In the genomic region with DNA sequence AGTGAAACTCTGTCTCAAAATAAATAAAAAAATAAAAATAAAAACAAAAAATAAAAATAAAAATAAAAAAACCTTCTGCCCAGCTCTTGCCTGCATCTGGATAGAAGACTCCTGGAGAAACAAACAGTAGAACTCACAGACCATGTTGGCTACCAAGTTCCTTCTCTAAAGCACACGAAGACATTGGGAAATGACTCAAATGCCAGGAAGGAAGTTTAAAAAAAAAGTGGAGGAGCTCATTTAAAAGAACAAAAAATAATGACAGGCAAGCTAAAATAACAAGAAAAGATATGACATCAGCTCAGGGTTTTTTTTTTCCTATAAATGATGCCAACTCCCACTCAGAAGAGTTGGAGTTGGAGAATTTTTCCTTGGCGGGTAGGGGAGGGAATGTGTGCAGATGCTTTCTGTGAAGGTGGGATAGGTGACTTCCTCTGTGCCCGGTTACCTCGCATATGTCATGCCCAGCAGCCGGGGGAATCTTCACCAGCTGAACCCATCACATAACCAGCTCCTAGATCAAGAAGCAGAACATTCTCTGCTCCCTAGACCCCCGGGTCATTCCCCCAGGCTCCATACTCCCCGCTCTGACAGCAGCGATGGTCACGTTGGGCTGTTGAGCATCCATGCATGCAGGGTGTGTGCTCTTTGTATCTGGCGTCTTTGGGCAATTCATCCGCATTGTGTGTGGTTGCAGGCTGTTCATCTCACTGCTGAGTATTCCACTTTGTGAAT, we compare ENCODE assay signal across 18 cellular contexts. TPM values are rescaled to one million over a fixed set of nuclear protein-coding genes. Genes with fewer than 3 reads are reported as not detected.
A peak's percentile ranks its signal among the peaks of the same experiment; 100 is the strongest.
DNase-seq lines count a peak whose midpoint lies in the region; ATAC-seq, FAIRE-seq and TF ChIP-seq lines count a peak whose summit lies in the region.
"Had no signal": no experiment of that assay in that cellular context is flagged by ENCODE, and none has a peak within 500 bp of the region (broad histone marks: within the 10 kb centered on the region; RNA-seq: fewer than 3 reads in every experiment).

No MANE protein-coding gene starts in this region.

- FAIRE-seq in endothelial cell of umbilical vein (lab: Jason Lieb, UNC) = peak; percentile 94

- H3K36me3 Mint-ChIP-seq in activated T-cell treated with anti-CD3 and anti-CD28 coated beads, Interleukin-2, amount 50 U/mL, for 4 hours (ENCODE audit: insufficient read depth) = no peaks in the 10 kb centered on the region
- H3K36me3 Mint-ChIP-seq: natural killer cell treated with Interleukin-12 subunit alpha and Interleukin-12 subunit beta and Interleukin-15 and Interleukin-18, amount 100 ng/mL, for 72 hours had no signal

- H3K9me3 ChIP-seq in endothelial cell of umbilical vein (replicated peaks; ENCODE audit: control insufficient read depth, insufficient read depth, low read length) (no peaks in the 10 kb centered on the region), upper lobe of right lung (no peaks in the 10 kb centered on the region)
- H3K9me3 ChIP-seq: HAP-1, testis had no signal

- H3K27ac ChIP-seq in endothelial cell of umbilical vein (ENCODE audit: insufficient read depth, low read depth, low read length) (peak overlapping the region; percentile 92), upper lobe of right lung (peak overlapping the region; percentile 66)

- DNase-seq in Right ventricle myocardium superior (no peak), cardiac septum (ENCODE audit: low spot score) (no peak), endothelial cell of umbilical vein (ENCODE audit: low read depth, low spot score) (peak; percentile 94), medulla oblongata (ENCODE audit: extremely low spot score) (peak; percentile 42), upper lobe of right lung (no peak), glomerular visceral epithelial cell (ENCODE audit: extremely low spot score) (no peak), inferior parietal cortex (ENCODE audit: extremely low spot score) (no peak)
- DNase-seq in activated T-cell treated with anti-CD3 and anti-CD28 coated beads, Interleukin-2, amount 50 U/mL, for 4 hours = no peak
- DNase-seq: activated CD4-positive, alpha-beta T cell treated with anti-CD3 and anti-CD28 coated beads for 1 hour; activated T-cell treated with anti-CD3 and anti-CD28 coated beads, Interleukin-2, amount 50 U/mL, for 24 hours; COR-L47; effector memory CD4-positive, alpha-beta T cell; NCI-H2171 treated with DMSO at 0.1 percent for 48 hours; T-helper 1 cell; testis had no signal

- H3K27me3 ChIP-seq in endothelial cell of umbilical vein (ENCODE audit: control insufficient read depth in 2 of 2, insufficient read depth in 2 of 2, low read length in 2 of 2) (no peaks in the 10 kb centered on the region), upper lobe of right lung (no peaks in the 10 kb centered on the region)
- H3K27me3 ChIP-seq: testis had no signal

- H3K9ac ChIP-seq in endothelial cell of umbilical vein (replicated peaks; ENCODE audit: extremely low read depth, insufficient read depth, low read length) = peak overlapping the region; percentile 36

- H3K36me3 ChIP-seq in endothelial cell of umbilical vein (ENCODE audit: control insufficient read depth in 2 of 2, extremely low read depth in 1 of 2, insufficient read depth in 2 of 2, low read length in 2 of 2) (no peaks in the 10 kb centered on the region), upper lobe of right lung (no peaks in the 10 kb centered on the region)
- H3K36me3 ChIP-seq: HAP-1 had no signal

- CTCF ChIA-PET in endothelial cell of umbilical vein (lab: Charles Lee) = interaction anchor here (0.8 to 5.2 kb wide), 27 partner anchors 9 to 419 kb away, joined by 3 to 35 read pairs (median 5); a partner anchor contains a TSS

- no peaks in the 10 kb centered on the region for H3K79me2 ChIP-seq in endothelial cell of umbilical vein (ENCODE audit: control insufficient read depth, insufficient read depth, low read length)

- H3K4me3 ChIP-seq in endothelial cell of umbilical vein (replicated peaks in 1 of 3; ENCODE audit: insufficient read depth in 1 of 3, low read depth in 1 of 3, low read length in 3 of 3) = no peak overlapping the region
- H3K4me3 ChIP-seq in upper lobe of right lung = no peak overlapping the region
- H3K4me3 ChIP-seq: HAP-1, testis had no signal

- no peaks in the 10 kb centered on the region for H3K27me3 Mint-ChIP-seq in activated T-cell treated with anti-CD3 and anti-CD28 coated beads, Interleukin-2, amount 50 U/mL, for 4 hours (ENCODE audit: low read depth)
- H3K27me3 Mint-ChIP-seq: activated T-cell treated with anti-CD3 and anti-CD28 coated beads, Interleukin-2, amount 50 U/mL, for 24 hours; natural killer cell treated with Interleukin-12 subunit alpha and Interleukin-12 subunit beta and Interleukin-15 and Interleukin-18, amount 100 ng/mL, for 72 hours had no signal

- TF ChIP-seq CTCF in endothelial cell of umbilical vein (IDR thresholded peaks at IDR 0.05; ENCODE audit: extremely low read depth in 1 of 2, insufficient read depth in 1 of 2, low read depth in 1 of 2, low read length in 2 of 2) (no peak), upper lobe of right lung (IDR thresholded peaks at IDR 0.05) (no peak)

- no peaks in the 10 kb centered on the region for H4K20me1 ChIP-seq in endothelial cell of umbilical vein (replicated peaks; ENCODE audit: control insufficient read depth, extremely low read depth, insufficient read depth, low read length)

- peak overlapping the region; percentile 69 for H3K4me2 ChIP-seq in endothelial cell of umbilical vein (ENCODE audit: insufficient read depth, low read length)

- no peak overlapping the region for H3K4me3 Mint-ChIP-seq in activated T-cell treated with anti-CD3 and anti-CD28 coated beads, Interleukin-2, amount 50 U/mL, for 4 hours
- H3K4me3 Mint-ChIP-seq: activated T-cell treated with anti-CD3 and anti-CD28 coated beads, Interleukin-2, amount 50 U/mL, for 24 hours; natural killer cell treated with Interleukin-12 subunit alpha and Interleukin-12 subunit beta and Interleukin-15 and Interleukin-18, amount 100 ng/mL, for 72 hours had no signal

- no peak overlapping the region for H2AFZ ChIP-seq in endothelial cell of umbilical vein (ENCODE audit: low read depth, low read length)

- TF ChIP-seq POLR2A in endothelial cell of umbilical vein (IDR thresholded peaks at IDR 0.05; ENCODE audit: low read depth, low read length) = no peak

- no peaks in the 10 kb centered on the region for H3K9me1 ChIP-seq in endothelial cell of umbilical vein (replicated peaks; ENCODE audit: control insufficient read depth, extremely low read depth, insufficient read depth, low read length)

- ATAC-seq in Right ventricle myocardium superior (ENCODE audit: poor library complexity) (peak; percentile 50), upper lobe of right lung (no peak)
- no peak for ATAC-seq in activated T-cell treated with anti-CD3 and anti-CD28 coated beads, Interleukin-2, amount 50 U/mL, for 4 hours
- ATAC-seq: natural killer cell treated with Interleukin-12 subunit alpha and Interleukin-12 subunit beta and Interleukin-15 and Interleukin-18, amount 100 ng/mL, for 72 hours had no signal

- no peaks in the 10 kb centered on the region for H3K4me1 Mint-ChIP-seq in activated T-cell treated with anti-CD3 and anti-CD28 coated beads, Interleukin-2, amount 50 U/mL, for 4 hours (ENCODE audit: low read depth)

- H3K4me1 ChIP-seq in endothelial cell of umbilical vein (ENCODE audit: control insufficient read depth, extremely low read depth, insufficient read depth, low read length) (peaks cover 52% of the 10 kb centered on the region), upper lobe of right lung (peaks cover 41% of the 10 kb centered on the region)
- H3K4me1 ChIP-seq: HAP-1 had no signal

- POLR2A ChIA-PET in endothelial cell of umbilical vein (lab: Charles Lee) = interaction anchor here (0.6 to 2.0 kb wide), 9 partner anchors 9 to 417 kb away, joined by 3 to 15 read pairs (median 4); a partner anchor contains a TSS

- intact Hi-C loops in Right ventricle myocardium superior (cut with DNase I) (no loop called here), cardiac septum (cut with DNase I) (no loop called here), endothelial cell of umbilical vein (cut with micrococcal nuclease) (loop anchor here (1.0 to 2.0 kb wide), 5 partner anchors 11 to 155 kb away; no protein-coding TSS in a partner anchor), upper lobe of right lung (cut with DNase I) (no loop called here)

- TSS peak; percentile 70 for BruUV-seq in endothelial cell of umbilical vein (replicated peaks; lab: Mats Ljungman, UMichigan)

- dilution Hi-C loops in endothelial cell of umbilical vein (cut with MboI; ENCODE audit: extremely low pct_ligation_motif_present, low sequenced_read_pairs) = no loop called here

- H3K9me3 Mint-ChIP-seq in activated T-cell treated with anti-CD3 and anti-CD28 coated beads, Interleukin-2, amount 50 U/mL, for 4 hours = no peaks in the 10 kb centered on the region
- H3K9me3 Mint-ChIP-seq: activated T-cell treated with anti-CD3 and anti-CD28 coated beads, Interleukin-2, amount 50 U/mL, for 24 hours; natural killer cell treated with Interleukin-12 subunit alpha and Interleukin-12 subunit beta and Interleukin-15 and Interleukin-18, amount 100 ng/mL, for 72 hours had no signal

RNA-seq across cellular contexts. Expression of a gene that starts 17.3 kb away (rescaled TPM):
- total RNA-seq in Right ventricle myocardium superior (37.0 TPM), cardiac septum (40.3 TPM), endothelial cell of umbilical vein (346 and 413 TPM in 2 replicates), upper lobe of right lung (160 TPM)
- polyA plus RNA-seq in endothelial cell of umbilical vein = 180 and 182 TPM in 2 replicates
- polyA plus RNA-seq in endothelial cell of umbilical vein (2011; cell fraction: cytosol; rRNA removed) = 161 TPM in 2 replicates
- 223 and 228 TPM in 2 replicates for polyA plus RNA-seq in endothelial cell of umbilical vein (2011; cell fraction: nucleus; rRNA removed)
- 238 and 281 TPM in 2 replicates for polyA plus RNA-seq in endothelial cell of umbilical vein (2012)
- 380 and 445 TPM in 2 replicates for polyA minus RNA-seq in endothelial cell of umbilical vein
- not detected for polyA minus RNA-seq in endothelial cell of umbilical vein (2011; cell fraction: cytosol; rRNA and poly(A)+ RNA removed)
- 156 and 158 TPM in 2 replicates for polyA minus RNA-seq in endothelial cell of umbilical vein (2011; cell fraction: nucleus; rRNA and poly(A)+ RNA removed)
- under 1 TPM; 0.18 to 0.76 (median 0.30) TPM for total RNA-seq in activated T-cell treated with anti-CD3 and anti-CD28 coated beads, Interleukin-2, amount 50 U/mL, for 4 hours

RNA-seq across cellular contexts. Expression of a gene that starts 54.0 kb away (rescaled TPM):
- total RNA-seq in Right ventricle myocardium superior (11.8 TPM), cardiac septum (27.0 TPM), endothelial cell of umbilical vein (20.3 and 28.0 TPM in 2 replicates), upper lobe of right lung (104 TPM)
- polyA plus RNA-seq in endothelial cell of umbilical vein = 17.1 and 25.3 TPM in 2 replicates
- 6.9 and 8.9 TPM in 2 replicates for polyA plus RNA-seq in endothelial cell of umbilical vein (2011; cell fraction: cytosol; rRNA removed)
- polyA plus RNA-seq in endothelial cell of umbilical vein (2011; cell fraction: nucleus; rRNA removed) = 8.1 and 8.4 TPM in 2 replicates
- 7.2 and 9.7 TPM in 2 replicates for polyA plus RNA-seq in endothelial cell of umbilical vein (2012)
- polyA minus RNA-seq in endothelial cell of umbilical vein = 11.0 and 11.7 TPM in 2 replicates
- not detected for polyA minus RNA-seq in endothelial cell of umbilical vein (2011; cell fraction: cytosol; rRNA and poly(A)+ RNA removed)
- 5.9 and 8.9 TPM in 2 replicates for polyA minus RNA-seq in endothelial cell of umbilical vein (2011; cell fraction: nucleus; rRNA and poly(A)+ RNA removed)
- under 1 TPM in 2 of 3 donors, not detected in 1; 0.05 to 0.08 TPM for total RNA-seq in activated T-cell treated with anti-CD3 and anti-CD28 coated beads, Interleukin-2, amount 50 U/mL, for 4 hours
- total RNA-seq: A673 had no signal

Comparison
In these comparisons a context has a peak if more than half of its experiments do, and no peak if none do; other contexts are left out.
1. DNase-seq: peak in endothelial cell of umbilical vein (single experiment) and medulla oblongata (single experiment); none in Right ventricle myocardium superior (single experiment), cardiac septum (single experiment), upper lobe of right lung (single experiment), glomerular visceral epithelial cell (single experiment), inferior parietal cortex (single experiment) and activated T-cell treated with anti-CD3 and anti-CD28 coated beads, Interleukin-2, amount 50 U/mL, for 4 hours (single experiment).
2. RNA of a gene that starts 17.3 kb away (total RNA-seq): 346 to 413 TPM in endothelial cell of umbilical vein, 160 TPM in upper lobe of right lung (single experiment), 40.3 TPM in cardiac septum (single experiment) and 37.0 TPM in Right ventricle myocardium superior (single experiment); 0.18 to 0.76 TPM in activated T-cell treated with anti-CD3 and anti-CD28 coated beads, Interleukin-2, amount 50 U/mL, for 4 hours; every median in the first group is over 10 times any median in the second.
3. RNA of a gene that starts 54.0 kb away (total RNA-seq): 104 TPM in upper lobe of right lung (single experiment), 20.3 to 28.0 TPM in endothelial cell of umbilical vein, 27.0 TPM in cardiac septum (single experiment) and 11.8 TPM in Right ventricle myocardium superior (single experiment); 0.05 to 0.08 TPM in activated T-cell treated with anti-CD3 and anti-CD28 coated beads, Interleukin-2, amount 50 U/mL, for 4 hours; every median in the first group is over 10 times any median in the second.